ENCODE assay signal across 9 cellular contexts in the genomic region with DNA sequence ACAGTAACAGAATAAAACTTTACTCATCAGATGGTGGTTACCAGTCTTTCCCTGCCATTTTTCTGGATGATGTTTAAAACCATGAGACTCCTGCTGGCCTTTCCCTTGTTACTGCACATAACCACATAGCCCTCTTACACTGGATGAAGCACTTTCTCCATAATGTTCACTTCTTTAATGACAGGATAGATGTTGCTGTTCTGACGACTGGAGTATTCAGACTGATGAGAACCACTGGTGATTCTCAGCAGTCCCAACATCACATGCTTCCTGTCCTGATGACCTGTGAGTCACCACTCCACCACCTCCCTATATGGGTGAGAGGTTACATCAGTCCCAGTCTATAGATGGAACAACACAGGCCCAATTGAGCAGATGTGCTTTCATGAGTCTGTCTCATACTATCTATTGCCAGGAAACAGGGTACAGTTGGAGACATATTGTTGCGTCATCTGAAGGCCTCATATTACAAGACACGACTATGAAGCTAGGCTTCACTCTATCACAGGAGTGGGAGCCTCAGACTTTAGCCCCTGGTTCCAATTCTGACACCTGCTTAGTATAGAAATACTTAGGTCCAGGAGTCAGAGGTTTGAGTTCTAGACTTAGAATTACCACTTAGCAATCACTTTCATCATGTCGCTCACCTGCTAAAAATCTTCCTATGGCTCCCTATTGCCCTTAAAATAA.
A peak's percentile ranks its signal among the peaks of the same experiment; 100 is the strongest.
DNase-seq lines count a peak whose midpoint lies in the region; ATAC-seq and TF ChIP-seq lines count a peak whose summit lies in the region.
"Had no signal": no experiment of that assay in that cellular context is flagged by ENCODE, and none has a peak within 500 bp of the region (broad histone marks: within the 10 kb centered on the region; RNA-seq: fewer than 3 reads in every experiment).

No MANE protein-coding gene starts in this region.

- no peak for TF ChIP-seq CTCF in testis (IDR thresholded peaks at IDR 0.05)
- TF ChIP-seq CTCF in CD8-positive, alpha-beta T cell (IDR thresholded peaks at IDR 0.05) = no peak

- WGBS in testis, 2 donors = 74 to 84% methylated on average over 4 of the region's 4 CpGs

- H3K27ac Mint-ChIP-seq in activated naive CD4-positive, alpha-beta T cell treated with anti-CD3 and anti-CD28 coated beads, Interleukin-2, amount 50 U/mL, for 24 hours = peak overlapping the region; percentile 47
- H3K27ac Mint-ChIP-seq in activated naive CD8-positive, alpha-beta T cell treated with anti-CD3 and anti-CD28 coated beads, Interleukin-2, amount 10 ng/mL, durations not matched to agents 7 days and 5 days = no peak overlapping the region
- H3K27ac Mint-ChIP-seq in CD8-positive, alpha-beta T cell = no peak overlapping the region

- H3K27me3 Mint-ChIP-seq in activated naive CD4-positive, alpha-beta T cell treated with anti-CD3 and anti-CD28 coated beads, Interleukin-2, amount 50 U/mL, for 24 hours = no peaks in the 10 kb centered on the region
- H3K27me3 Mint-ChIP-seq in activated naive CD8-positive, alpha-beta T cell treated with anti-CD3 and anti-CD28 coated beads, Interleukin-2, amount 10 ng/mL, durations not matched to agents 7 days and 5 days = no peaks in the 10 kb centered on the region
- no peaks in the 10 kb centered on the region for H3K27me3 Mint-ChIP-seq in CD8-positive, alpha-beta T cell (ENCODE audit: low read depth)

- TF ChIP-seq POLR2A in testis (IDR thresholded peaks at IDR 0.05) = no peak

- H3K4me1 Mint-ChIP-seq in activated naive CD4-positive, alpha-beta T cell treated with anti-CD3 and anti-CD28 coated beads, Interleukin-2, amount 50 U/mL, for 24 hours = peaks cover 20% of the 10 kb centered on the region
- peaks cover 14% of the 10 kb centered on the region for H3K4me1 Mint-ChIP-seq in activated naive CD8-positive, alpha-beta T cell treated with anti-CD3 and anti-CD28 coated beads, Interleukin-2, amount 10 ng/mL, durations not matched to agents 7 days and 5 days
- peaks cover 9% of the 10 kb centered on the region for H3K4me1 Mint-ChIP-seq in CD8-positive, alpha-beta T cell (ENCODE audit: low read depth)

- no peak overlapping the region for H3K4me3 ChIP-seq in testis
- no peak overlapping the region for H3K4me3 ChIP-seq in CD8-positive, alpha-beta T cell (ENCODE audit: low read depth, low read length)
- H3K4me3 ChIP-seq: thoracic aorta had no signal

- no peaks in the 10 kb centered on the region for H3K9me3 Mint-ChIP-seq in activated naive CD4-positive, alpha-beta T cell treated with anti-CD3 and anti-CD28 coated beads, Interleukin-2, amount 50 U/mL, for 24 hours
- H3K9me3 Mint-ChIP-seq in activated naive CD8-positive, alpha-beta T cell treated with anti-CD3 and anti-CD28 coated beads, Interleukin-2, amount 10 ng/mL, durations not matched to agents 7 days and 5 days = no peaks in the 10 kb centered on the region
- H3K9me3 Mint-ChIP-seq in CD8-positive, alpha-beta T cell = no peaks in the 10 kb centered on the region

- H3K27ac ChIP-seq in testis = no peak overlapping the region
- H3K27ac ChIP-seq in CD8-positive, alpha-beta T cell (ENCODE audit: low read depth, low read length) = no peak overlapping the region
- H3K27ac ChIP-seq: thoracic aorta had no signal

- no peaks in the 10 kb centered on the region for H3K27me3 ChIP-seq in testis
- no peaks in the 10 kb centered on the region for H3K27me3 ChIP-seq in CD8-positive, alpha-beta T cell (ENCODE audit: insufficient read depth, low read length)

- H3K4me3 Mint-ChIP-seq in activated naive CD4-positive, alpha-beta T cell treated with anti-CD3 and anti-CD28 coated beads, Interleukin-2, amount 50 U/mL, for 24 hours = no peak overlapping the region
- no peak overlapping the region for H3K4me3 Mint-ChIP-seq in activated naive CD8-positive, alpha-beta T cell treated with anti-CD3 and anti-CD28 coated beads, Interleukin-2, amount 10 ng/mL, durations not matched to agents 7 days and 5 days
- H3K4me3 Mint-ChIP-seq in CD8-positive, alpha-beta T cell = no peak overlapping the region

- intact Hi-C loops in testis (cut with DNase I; ENCODE audit: low total_unique reads) = no loop called here
- intact Hi-C loops in CD8-positive, alpha-beta T cell (cut with DNase I, micrococcal nuclease) = no loop called here

- H3K36me3 ChIP-seq in testis (ENCODE audit: low read depth, missing control alignments) = no peaks in the 10 kb centered on the region
- no peaks in the 10 kb centered on the region for H3K36me3 ChIP-seq in CD8-positive, alpha-beta T cell (ENCODE audit: insufficient read depth, low read length)
- H3K36me3 ChIP-seq: thoracic aorta had no signal

- ATAC-seq in HG02588 (IDR thresholded peaks at IDR 0.05; ENCODE audit: unreplicated experiment) = peak; percentile 90
- peak; percentile 60 for ATAC-seq in activated naive CD8-positive, alpha-beta T cell treated with anti-CD3 and anti-CD28 coated beads, Interleukin-2, amount 10 ng/mL, durations not matched to agents 7 days and 5 days (ENCODE audit: low read depth)
- no peak for ATAC-seq in CD8-positive, alpha-beta T cell

- POLR2A ChIA-PET in activated naive CD8-positive, alpha-beta T cell treated with anti-CD3 and anti-CD28 coated beads, Interleukin-2, amount 10 ng/mL, durations not matched to agents 7 days and 5 days (lab: Charles Lee) = no interaction called here
- POLR2A ChIA-PET in CD8-positive, alpha-beta T cell (lab: Charles Lee) = no interaction called here

- CTCF ChIA-PET in CD8-positive, alpha-beta T cell (lab: Charles Lee) = no interaction called here

- DNase-seq in activated naive CD4-positive, alpha-beta T cell (lab: John Stamatoyannopoulos, UW) = no peak
- DNase-seq in NCI-H1436 treated with DMSO at 0.1 percent for 48 hours (lab: John Stamatoyannopoulos, UW) (peak; percentile 60), iris pigment epithelial cell (ENCODE audit: low read depth) (peak; percentile 99), testis (peak; percentile 25)
- DNase-seq in activated naive CD8-positive, alpha-beta T cell treated with anti-CD3 and anti-CD28 coated beads, Interleukin-2, amount 10 ng/mL, durations not matched to agents 7 days and 5 days = no peak
- no peak for DNase-seq in CD8-positive, alpha-beta T cell

- H3K9me3 ChIP-seq in testis = no peaks in the 10 kb centered on the region
- H3K9me3 ChIP-seq in CD8-positive, alpha-beta T cell (ENCODE audit: low read length) = no peaks in the 10 kb centered on the region
- H3K9me3 ChIP-seq: thoracic aorta had no signal

- peaks cover under 1% of the 10 kb centered on the region for H3K36me3 Mint-ChIP-seq in activated naive CD4-positive, alpha-beta T cell treated with anti-CD3 and anti-CD28 coated beads, Interleukin-2, amount 50 U/mL, for 24 hours
- no peaks in the 10 kb centered on the region for H3K36me3 Mint-ChIP-seq in activated naive CD8-positive, alpha-beta T cell treated with anti-CD3 and anti-CD28 coated beads, Interleukin-2, amount 10 ng/mL, durations not matched to agents 7 days and 5 days
- no peaks in the 10 kb centered on the region for H3K36me3 Mint-ChIP-seq in CD8-positive, alpha-beta T cell

- H3K4me1 ChIP-seq in testis = peaks cover 3% of the 10 kb centered on the region
- peaks cover 8% of the 10 kb centered on the region for H3K4me1 ChIP-seq in CD8-positive, alpha-beta T cell (ENCODE audit: insufficient read depth, low read length)

Comparison
In these comparisons a context has a peak if more than half of its experiments do, and no peak if none do; other contexts are left out.
1. DNase-seq: peak in NCI-H1436 treated with DMSO at 0.1 percent for 48 hours (single experiment), iris pigment epithelial cell (single experiment) and testis (single experiment); none in activated naive CD4-positive, alpha-beta T cell (0 of 4), activated naive CD8-positive, alpha-beta T cell treated with anti-CD3 and anti-CD28 coated beads, Interleukin-2, amount 10 ng/mL, durations not matched to agents 7 days and 5 days (single experiment) and CD8-positive, alpha-beta T cell (0 of 7).